In the genomic region with DNA sequence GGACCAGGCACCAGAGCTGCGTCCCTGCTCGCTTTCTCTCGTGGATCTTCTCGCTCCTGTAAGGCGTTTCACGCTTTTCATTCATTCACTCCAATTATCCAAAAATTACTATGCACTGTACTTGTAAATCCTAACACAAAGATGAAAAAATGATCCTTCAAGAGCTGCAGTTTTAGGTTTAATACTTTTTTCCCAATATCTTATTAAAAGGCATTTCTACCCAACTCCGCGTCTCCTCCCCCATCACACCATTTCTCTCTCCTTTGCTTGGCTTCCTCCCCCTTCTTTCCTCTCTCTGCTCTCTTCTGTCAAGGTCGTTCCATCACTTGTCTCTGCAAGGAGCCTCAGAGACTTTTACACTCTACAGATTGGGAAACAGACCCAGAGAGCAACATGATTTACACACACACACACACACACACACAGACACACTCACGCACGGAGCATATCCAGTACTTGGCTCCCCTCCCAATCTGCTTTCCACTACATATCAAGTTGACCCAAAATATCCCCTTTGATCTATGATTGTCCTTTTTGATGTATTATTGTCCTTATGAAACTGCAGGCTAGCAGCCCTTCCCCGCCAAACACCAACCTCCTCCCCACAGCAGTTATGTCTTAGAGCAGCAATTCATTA, we compare ENCODE assay signal across 8 cellular contexts. TPM values are rescaled to one million over a fixed set of nuclear protein-coding genes. Genes with fewer than 3 reads are reported as not detected.
DNase-seq lines count a peak whose midpoint lies in the region; ATAC-seq and TF ChIP-seq lines count a peak whose summit lies in the region.

No MANE protein-coding gene starts in this region.

- peak; percentile 7; the same call in 1 of the 2 replicates for ATAC-seq in IMR-90 (ENCODE audit: low read depth)

- H3K4me2 ChIP-seq in IMR-90 (ENCODE audit: low read depth, low read length): peak overlapping the region; percentile 96

- H3K27ac Mint-ChIP-seq in chondrocyte (ENCODE audit: unreplicated experiment) (peak overlapping the region; percentile 20), mesothelial cell of epicardium (peak overlapping the region; percentile 37)

- peak overlapping the region; percentile 61 for H2BK5ac ChIP-seq in IMR-90 (ENCODE audit: low read depth, low read length, poor library complexity, severe bottlenecking)

- H3K27me3 Mint-ChIP-seq in chondrocyte (ENCODE audit: low read depth): no peaks in the 10 kb centered on the region
- H3K27me3 Mint-ChIP-seq in mesothelial cell of epicardium (ENCODE audit: low read depth): peaks cover 19% of the 10 kb centered on the region

- peaks cover 4 to 30% of the 10 kb centered on the region in 2 experiments; a peak in 3 of 4 replicates for H3K79me1 ChIP-seq in IMR-90 (ENCODE audit: low read depth in 1 of 2, low read length in 2 of 2)

- no peaks in the 10 kb centered on the region for H3K9me3 ChIP-seq in IMR-90 (ENCODE audit: control insufficient read depth, insufficient read depth, low read length)

- peak overlapping the region; percentile 28; the same call in 1 of the 2 replicates for H4K5ac ChIP-seq in IMR-90 (ENCODE audit: low read depth, low read length)

- peak overlapping the region; percentile 88 for H2AFZ ChIP-seq in IMR-90 (replicated peaks; ENCODE audit: low read length, poor library complexity)

- H3K27me3 ChIP-seq in IMR-90 (ENCODE audit: control insufficient read depth, insufficient read depth, low read length): no peaks in the 10 kb centered on the region

- no peak for TF ChIP-seq CTCF in AG04449 (IDR thresholded peaks at IDR 0.05; ENCODE audit: insufficient read depth, low read length, missing control alignments)
- no peak for TF ChIP-seq CTCF in IMR-90 (conservative IDR thresholded peaks at IDR 0.05; ENCODE audit: low read depth, low read length)
- TF ChIP-seq CTCF in chondrocyte (IDR thresholded peaks at IDR 0.05): peak; percentile 63
- peak; percentile 24 for TF ChIP-seq CTCF in mesothelial cell of epicardium (IDR thresholded peaks at IDR 0.05; ENCODE audit: unreplicated experiment)

- peak overlapping the region; percentile 89 for H2BK20ac ChIP-seq in IMR-90 (ENCODE audit: low read depth, low read length)

- H3K23ac ChIP-seq in IMR-90 (ENCODE audit: low read depth, low read length): peak overlapping the region; percentile 96

- peak overlapping the region; percentile 77 for H3K14ac ChIP-seq in IMR-90 (replicated peaks; ENCODE audit: low read depth, low read length)

- peak overlapping the region; percentile 36; the same call in 1 of the 2 replicates for H3K18ac ChIP-seq in IMR-90 (ENCODE audit: low read depth, low read length)

- in situ Hi-C loops in IMR-90 (cut with MboI; ENCODE audit: low sequenced_read_pairs): loop anchor here (5.0 kb wide), 1 partner anchor 360 kb away; no protein-coding TSS in a partner anchor

- H3K9me1 ChIP-seq in IMR-90 (ENCODE audit: insufficient read depth, low read length): peaks cover 7% of the 10 kb centered on the region

- H3K4me1 ChIP-seq in IMR-90 (ENCODE audit: control insufficient read depth, insufficient read depth, low read length): peaks cover 14% of the 10 kb centered on the region

- peak overlapping the region; percentile 93 for H2BK120ac ChIP-seq in IMR-90 (ENCODE audit: low read depth, low read length)

- H3K36me3 Mint-ChIP-seq in chondrocyte (ENCODE audit: low read depth): no peaks in the 10 kb centered on the region
- no peaks in the 10 kb centered on the region for H3K36me3 Mint-ChIP-seq in mesothelial cell of epicardium

- peak overlapping the region; percentile 72 for H3K9ac ChIP-seq in IMR-90 (ENCODE audit: low read depth, low read length)

- peak overlapping the region; percentile 48; the same call in 1 of the 2 replicates for H3K56ac ChIP-seq in IMR-90 (ENCODE audit: extremely low read depth, insufficient read depth, low read length)

- intact Hi-C loops in IMR-90 (cut with micrococcal nuclease): loop anchor here (1.0 to 10.0 kb wide), 6 partner anchors 62 to 372 kb away; no protein-coding TSS in a partner anchor

- H4K8ac ChIP-seq in IMR-90 (ENCODE audit: low read depth in 2 of 2, low read length in 2 of 2): peak overlapping the region; percentile 37 to 92; a peak in 3 of 4 replicates

- H3K4me3 Mint-ChIP-seq in chondrocyte (ENCODE audit: unreplicated experiment): peak overlapping the region; percentile 81
- H3K4me3 Mint-ChIP-seq in mesothelial cell of epicardium: peak overlapping the region; percentile 80

- dilution Hi-C loops in IMR-90 (cut with HindIII; ENCODE audit: low sequenced_read_pairs, unreplicated experiment): no loop called here

- H3K36me3 ChIP-seq in IMR-90 (ENCODE audit: control insufficient read depth, insufficient read depth, low read length): no peaks in the 10 kb centered on the region

- H3K4me3 ChIP-seq in AG04449 (ENCODE audit: low read depth, low read length) (peak overlapping the region; percentile 64), IMR-90 (ENCODE audit: insufficient read depth, low read depth, low read length) (peak overlapping the region; percentile 66)

- peak overlapping the region; percentile 78 for H3K4ac ChIP-seq in IMR-90 (ENCODE audit: low read depth, low read length)

- H3K4me1 Mint-ChIP-seq in chondrocyte (ENCODE audit: low read depth) (peaks cover 56% of the 10 kb centered on the region), mesothelial cell of epicardium (peaks cover 56% of the 10 kb centered on the region)

- H4K20me1 ChIP-seq in IMR-90 (ENCODE audit: insufficient read depth, low read length): no peaks in the 10 kb centered on the region

- peak overlapping the region; percentile 98; the same call in 2 of the 3 replicates for H2BK15ac ChIP-seq in IMR-90 (ENCODE audit: low read depth, low read length)

- CTCF ChIA-PET in AG04449 (lab: Yijun Ruan, JAX) (interaction anchor here (0.6 to 11.7 kb wide), 69 partner anchors 8 to 375 kb away, joined by 3 to 201 read pairs (median 6); partner anchors contain the start of gene TMEM207), IMR-90 (lab: Yijun Ruan, JAX) (interaction anchor here (0.6 to 2.8 kb wide), 24 partner anchors 13 to 362 kb away, joined by 3 to 22 read pairs (median 3); no protein-coding TSS in a partner anchor)

- peak overlapping the region; percentile 84 for H2AK5ac ChIP-seq in IMR-90 (ENCODE audit: low read depth, low read length)

- H3K27ac ChIP-seq in IMR-90 (ENCODE audit: insufficient read depth, low read length): no peak overlapping the region

- DNase-seq in AG04449 (ENCODE audit: low read depth, low spot score) (no peak), IMR-90 (no peak), chondrocyte (ENCODE audit: low spot score) (no peak), mesothelial cell of epicardium (ENCODE audit: low spot score in 2 of 2, unreplicated experiment in 2 of 2) (no peak), HPDE6-E6E7 (ENCODE audit: extremely low spot score) (no peak), Ammon's horn (ENCODE audit: low spot score) (no peak), NCI-H510A (lab: John Stamatoyannopoulos, UW) (no peak)
- DNase-seq in activated CD4-positive, alpha-beta T cell treated with anti-CD3 and anti-CD28 coated beads, Interleukin-2, amount 50 U/mL, for 1 hour: no peak

- H2AK9ac ChIP-seq in IMR-90 (replicated peaks; ENCODE audit: low read depth, low read length, poor library complexity): peak overlapping the region; percentile 82

- no peak for TF ChIP-seq RAD21 in IMR-90 (IDR thresholded peaks at IDR 0.05; ENCODE audit: low read length)

- no peak for TF ChIP-seq POLR2A in IMR-90 (IDR thresholded peaks at IDR 0.05; ENCODE audit: low read depth, low read length)

- peak overlapping the region; percentile 41 for H4K91ac ChIP-seq in IMR-90 (ENCODE audit: insufficient read depth, low read depth, low read length)

- no peaks in the 10 kb centered on the region for H3K9me3 Mint-ChIP-seq in chondrocyte (ENCODE audit: low read depth)
- no peaks in the 10 kb centered on the region for H3K9me3 Mint-ChIP-seq in mesothelial cell of epicardium

- no TSS peak for BruUV-seq in IMR-90 (replicated peaks; lab: Mats Ljungman, UMichigan)

- POLR2A ChIA-PET in AG04449 (lab: Yijun Ruan, JAX): no interaction called here
- POLR2A ChIA-PET in IMR-90 (lab: Charles Lee; ENCODE audit: unreplicated experiment): no interaction called here

- 0% methylated on average over 6 of the region's 12 CpGs; no CpG with 5 or more reads in 1 of the 2 experiments for WGBS in IMR-90 (ENCODE audit: extremely low coverage in 2 of 2, insufficient read length in 1 of 2), 2 experiments

TF ChIP-seq in IMR-90, 13 proteins besides CTCF, POLR2A, EP300 and RAD21 (continues in another document):
- TF ChIP-seq FOS (IDR thresholded peaks at IDR 0.05; ENCODE audit: low read depth, low read length) (no peak), USF2 (IDR thresholded peaks at IDR 0.05; ENCODE audit: low read depth, low read length) (no peak), MAFK (IDR thresholded peaks at IDR 0.05; ENCODE audit: low read depth, low read length) (no peak), CHD1 (IDR thresholded peaks at IDR 0.05; ENCODE audit: low read depth, low read length) (no peak), NFE2L2 (IDR thresholded peaks at IDR 0.05; ENCODE audit: low read depth, low read length) (no peak), RCOR1 (IDR thresholded peaks at IDR 0.05; ENCODE audit: insufficient replicate concordance, low read length) (no peak), SMC3 (IDR thresholded peaks at IDR 0.05; ENCODE audit: low read depth, low read length) (no peak), BHLHE40 (IDR thresholded peaks at IDR 0.05; ENCODE audit: low read depth, low read length) (no peak), MXI1 (IDR thresholded peaks at IDR 0.05; ENCODE audit: borderline replicate concordance, low read depth, low read length) (no peak), MAZ (IDR thresholded peaks at IDR 0.05; ENCODE audit: borderline replicate concordance, low read depth, low read length) (no peak), RFX5 (IDR thresholded peaks at IDR 0.05; ENCODE audit: low read depth, low read length) (no peak)

RNA-seq across cellular contexts. Expression of gene CLDN1, which starts 0.5 kb away (rescaled TPM):
- total RNA-seq in IMR-90 (2012; rRNA removed) (4.7 and 7.2 TPM in 2 replicates), chondrocyte (7.3 to 13.8 TPM (median 13.1 TPM) in 3 replicates), mesothelial cell of epicardium (11.4 to 12.8 TPM (median 11.4 TPM) in 3 replicates)
- 6.3 and 7.3 TPM in 2 replicates for polyA plus RNA-seq in IMR-90 (2012; rRNA removed)
- polyA plus RNA-seq in IMR-90 (2012; cell fraction: cytosol; rRNA removed): 3.2 and 5.2 TPM in 2 replicates
- polyA plus RNA-seq in IMR-90 (2012; cell fraction: nucleus; rRNA removed; ENCODE audit: low replicate concordance): 2.0 and 8.6 TPM in 2 replicates

Comparison
In these comparisons a context has a peak if more than half of its experiments do, and no peak if none do; other contexts are left out.
1. CTCF ChIP-seq: peak in chondrocyte (single experiment) and mesothelial cell of epicardium (single experiment); none in AG04449 (single experiment) and IMR-90 (single experiment).